Comparison of ENCODE assay signal across 24 cellular contexts in genomic region chr5:135343417-135343816, GRCh38. TPM values are rescaled to one million over a fixed set of nuclear protein-coding genes. Genes with fewer than 3 reads are reported as not detected.
DNase-seq lines count a peak whose midpoint lies in the region; ATAC-seq and TF ChIP-seq lines count a peak whose summit lies in the region.
"Had no signal": no experiment of that assay in that cellular context is flagged by ENCODE, and none has a peak within 500 bp of the region (broad histone marks: within the 10 kb centered on the region; RNA-seq: fewer than 3 reads in every experiment).

No MANE protein-coding gene starts in this region.

- no peak overlapping the region for H3K27ac ChIP-seq in right atrium auricular region
- H3K27ac ChIP-seq in RWPE1 = no peak overlapping the region
- no peak overlapping the region for H3K27ac ChIP-seq in caudate nucleus (ENCODE audit: low read depth, low read length)
- H3K27ac ChIP-seq: vagina, VCaP had no signal

- no peaks in the 10 kb centered on the region for H3K9me3 ChIP-seq in right atrium auricular region
- H3K9me3 ChIP-seq: vagina had no signal

- CTCF ChIA-PET in RWPE1 (lab: Yijun Ruan, JAX) = no interaction called here

- ATAC-seq in left cardiac atrium = peak; percentile 48 to 54
- no peak for ATAC-seq in HG03097 (IDR thresholded peaks at IDR 0.05; ENCODE audit: low FRiP score, unreplicated experiment)
- ATAC-seq: left colon, Right ventricle myocardium inferior had no signal

- intact Hi-C loops in left cardiac atrium (cut with DNase I) = no loop called here

- H3K4me1 ChIP-seq in right atrium auricular region = no peaks in the 10 kb centered on the region
- H3K4me1 ChIP-seq: vagina had no signal

- no peak for TF ChIP-seq CTCF in right atrium auricular region (IDR thresholded peaks at IDR 0.05)
- TF ChIP-seq CTCF in RWPE1 (conservative IDR thresholded peaks at IDR 0.05; ENCODE audit: low read depth) = no peak

- POLR2A ChIA-PET in RWPE1 (lab: Yijun Ruan, JAX; ENCODE audit: low non-redundant PET) = no interaction called here

- no peak overlapping the region for H3K4me3 ChIP-seq in right atrium auricular region
- H3K4me3 ChIP-seq: vagina had no signal

- H3K36me3 ChIP-seq in right atrium auricular region = peaks cover 81% of the 10 kb centered on the region

- H3K27me3 ChIP-seq in right atrium auricular region = no peaks in the 10 kb centered on the region
- H3K27me3 ChIP-seq: vagina had no signal

- DNase-seq in left cardiac atrium (no peak), right atrium auricular region (ENCODE audit: low spot score) (no peak), RWPE1 (ENCODE audit: low spot score) (peak; percentile 26), fibroblast of peridontal ligament (ENCODE audit: extremely low read depth) (peak; percentile 43), caudate nucleus (lab: John Stamatoyannopoulos, UW) (no peak), SHP77 treated with DMSO at 0.1 percent for 48 hours (lab: John Stamatoyannopoulos, UW) (no peak), hepatic stellate cell (ENCODE audit: low spot score) (no peak)
- DNase-seq: ACHN; activated CD4-positive, alpha-beta T cell treated with anti-CD3 and anti-CD28 coated beads, Interleukin-2, amount 10 ng/mL, durations not matched to agents 7 days and 5 days; activated naive CD4-positive, alpha-beta T cell treated with Interleukin-2 at 50 U/mL for 16 hours; activated T-cell treated with anti-CD3 and anti-CD28 coated beads for 4 hours; CD4-positive, alpha-beta T cell; cerebellar nuclear complex; DMS153; NCI-H1694; NCI-H2171 treated with DMSO at 0.1 percent for 48 hours; NCI-H526 treated with DMSO at 0.1 percent for 48 hours; substantia nigra; T-helper 1 cell had no signal

RNA-seq across cellular contexts. Expression of gene MACROH2A1, which starts 55.6 kb away (rescaled TPM):
- total RNA-seq in left cardiac atrium (100 to 1,000 TPM; 101 to 138 TPM), right atrium auricular region (100 to 1,000 TPM; 149 to 179 TPM)

Comparison
In these comparisons a context has a peak if more than half of its experiments do, and no peak if none do; other contexts are left out.
1. DNase-seq: peak in RWPE1 (single experiment) and fibroblast of peridontal ligament (single experiment); none in left cardiac atrium (single experiment), right atrium auricular region (single experiment), caudate nucleus (0 of 61), SHP77 treated with DMSO at 0.1 percent for 48 hours (single experiment) and hepatic stellate cell (single experiment).